In the genomic region with DNA sequence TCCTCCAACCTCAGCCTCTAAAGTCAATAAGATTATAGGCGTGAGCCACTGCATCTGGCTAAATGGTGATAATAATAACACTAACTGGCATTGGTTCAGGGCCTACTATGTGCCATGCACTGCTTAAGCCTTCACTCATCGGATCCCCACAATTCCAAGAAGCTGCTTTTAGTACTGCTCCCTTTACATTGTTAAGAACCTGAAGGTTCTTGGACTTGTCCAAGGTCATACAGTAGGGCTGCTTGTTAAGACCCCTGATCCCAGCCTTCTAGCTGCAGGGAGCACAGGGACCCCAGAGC, we compare ENCODE assay signal across 27 cellular contexts. TPM values are rescaled to one million over a fixed set of nuclear protein-coding genes. Genes with fewer than 3 reads are reported as not detected.
DNase-seq lines count a peak whose midpoint lies in the region; ATAC-seq and TF ChIP-seq lines count a peak whose summit lies in the region.
"Had no signal": no experiment of that assay in that cellular context is flagged by ENCODE, and none has a peak within 500 bp of the region (broad histone marks: within the 10 kb centered on the region; RNA-seq: fewer than 3 reads in every experiment).

No MANE protein-coding gene starts in this region.

- 64% methylated on average over 2 of the region's 2 CpGs for WGBS in liver

- DNase-seq in activated T-cell treated with anti-CD3 and anti-CD28 coated beads, Interleukin-2, amount 50 U/mL, for 72 hours: no peak
- no peak for DNase-seq in activated T-cell treated with anti-CD3 and anti-CD28 coated beads, Interleukin-2, amount 50 U/mL, for 48 hours
- DNase-seq in RWPE1 (ENCODE audit: low spot score) (no peak), NCI-H510A (lab: John Stamatoyannopoulos, UW) (no peak), GM13976 (ENCODE audit: low spot score) (no peak)
- no peak for DNase-seq in T-helper 2 cell treated with Interferon-gamma antibody and Interleukin-4, amounts not matched to agents 5 μg/mL and 100 μg/mL, for 36 hours (ENCODE audit: low spot score)
- DNase-seq: activated CD4-positive, alpha-beta T cell treated with anti-CD3 and anti-CD28 coated beads, Interleukin-2, amount 50 U/mL, for 1 hour; activated naive CD4-positive, alpha-beta T cell treated with anti-CD3 and anti-CD28 coated beads for 36 hours; effector memory CD4-positive, alpha-beta T cell; erythroblast; heart left ventricle; Karpas-422; kidney glomerular epithelial cell; mammary epithelial cell; NCI-H1694 treated with DMSO at 0.1 percent for 48 hours; NCI-H2171 treated with DMSO at 0.1 percent for 48 hours; NCI-H524 treated with DMSO at 0.1 percent for 48 hours; posterior cingulate gyrus; SIG-M5; stimulated activated naive CD4-positive, alpha-beta T cell; SW 1271 had no signal

- no peaks in the 10 kb centered on the region for H3K9me3 ChIP-seq in liver (ENCODE audit: control insufficient read depth in 4 of 4, low read length in 3 of 4)
- H3K9me3 ChIP-seq: HAP-1, heart left ventricle, thoracic aorta had no signal

- in situ Hi-C loops in GM13976 (cut with MboI; ENCODE audit: low sequenced_read_pairs, unreplicated experiment): no loop called here

- H3K4me3 ChIP-seq in liver (ENCODE audit: low read depth in 1 of 3, low read length in 3 of 3): no peak overlapping the region
- H3K4me3 ChIP-seq: coronary artery, HAP-1, heart left ventricle, thoracic aorta had no signal

- no peak for TF ChIP-seq RAD21 in liver (IDR thresholded peaks at IDR 0.05)

- H3K9me3 Mint-ChIP-seq in activated T-cell treated with anti-CD3 and anti-CD28 coated beads, Interleukin-2, amount 50 U/mL, for 72 hours: no peaks in the 10 kb centered on the region
- H3K9me3 Mint-ChIP-seq in T-helper 2 cell treated with Interferon-gamma antibody and Interleukin-4, amounts not matched to agents 5 μg/mL and 100 μg/mL, for 36 hours: no peaks in the 10 kb centered on the region
- H3K9me3 Mint-ChIP-seq: activated naive CD4-positive, alpha-beta T cell treated with anti-CD3 and anti-CD28 coated beads for 36 hours; activated T-helper 1 cell treated with anti-CD3 and anti-CD28 coated beads, Interleukin-12 subunit alpha, Interleukin-12 subunit beta, Interleukin-2, Interleukin-4 antibody, amounts not matched to agents 30 ng/mL and 10 ng/mL and 1 ng/mL, durations not matched to agents 14 hours and 24 hours and 36 hours had no signal

- POLR2A ChIA-PET in RWPE1 (lab: Yijun Ruan, JAX; ENCODE audit: low non-redundant PET): no interaction called here

- H3K27ac Mint-ChIP-seq in activated T-cell treated with anti-CD3 and anti-CD28 coated beads, Interleukin-2, amount 50 U/mL, for 72 hours: peak overlapping the region; percentile 42
- no peak overlapping the region for H3K27ac Mint-ChIP-seq in T-helper 2 cell treated with Interferon-gamma antibody and Interleukin-4, amounts not matched to agents 5 μg/mL and 100 μg/mL, for 36 hours
- H3K27ac Mint-ChIP-seq: activated naive CD4-positive, alpha-beta T cell treated with anti-CD3 and anti-CD28 coated beads for 36 hours; activated T-helper 1 cell treated with anti-CD3 and anti-CD28 coated beads, Interleukin-12 subunit alpha, Interleukin-12 subunit beta, Interleukin-2, Interleukin-4 antibody, amounts not matched to agents 30 ng/mL and 10 ng/mL and 1 ng/mL, durations not matched to agents 14 hours and 24 hours and 36 hours had no signal

- H3K4me3 Mint-ChIP-seq in activated T-cell treated with anti-CD3 and anti-CD28 coated beads, Interleukin-2, amount 50 U/mL, for 72 hours: no peak overlapping the region
- H3K4me3 Mint-ChIP-seq in T-helper 2 cell treated with Interferon-gamma antibody and Interleukin-4, amounts not matched to agents 5 μg/mL and 100 μg/mL, for 36 hours: no peak overlapping the region
- H3K4me3 Mint-ChIP-seq: activated naive CD4-positive, alpha-beta T cell treated with anti-CD3 and anti-CD28 coated beads for 36 hours; activated T-helper 1 cell treated with anti-CD3 and anti-CD28 coated beads, Interleukin-12 subunit alpha, Interleukin-12 subunit beta, Interleukin-2, Interleukin-4 antibody, amounts not matched to agents 30 ng/mL and 10 ng/mL and 1 ng/mL, durations not matched to agents 14 hours and 24 hours and 36 hours had no signal

- CTCF ChIA-PET in RWPE1 (lab: Yijun Ruan, JAX): no interaction called here

- ATAC-seq in activated T-cell treated with anti-CD3 and anti-CD28 coated beads, Interleukin-2, amount 50 U/mL, for 72 hours (replicated peaks in 1 of 2): no peak

- no peaks in the 10 kb centered on the region for H3K27me3 Mint-ChIP-seq in activated T-cell treated with anti-CD3 and anti-CD28 coated beads, Interleukin-2, amount 50 U/mL, for 72 hours (ENCODE audit: low read depth)
- no peaks in the 10 kb centered on the region for H3K27me3 Mint-ChIP-seq in T-helper 2 cell treated with Interferon-gamma antibody and Interleukin-4, amounts not matched to agents 5 μg/mL and 100 μg/mL, for 36 hours (ENCODE audit: low read depth)

- no peaks in the 10 kb centered on the region for H3K27me3 ChIP-seq in liver (ENCODE audit: control insufficient read depth in 4 of 4, insufficient read depth in 4 of 4, low read length in 3 of 4)
- H3K27me3 ChIP-seq: heart left ventricle had no signal

- peaks cover 4 to 24% of the 10 kb centered on the region in 2 donors for H3K36me3 Mint-ChIP-seq in activated T-cell treated with anti-CD3 and anti-CD28 coated beads, Interleukin-2, amount 50 U/mL, for 72 hours (ENCODE audit: insufficient read depth in 2 of 2)
- H3K36me3 Mint-ChIP-seq in T-helper 2 cell treated with Interferon-gamma antibody and Interleukin-4, amounts not matched to agents 5 μg/mL and 100 μg/mL, for 36 hours (ENCODE audit: low read depth): peaks cover 43% of the 10 kb centered on the region

- H3K27ac ChIP-seq in RWPE1 (peak overlapping the region; percentile 58), liver (ENCODE audit: low read depth in 1 of 2, low read length in 2 of 2) (peak overlapping the region; percentile 84 to 87), temporal lobe (ENCODE audit: low read depth, low read length) (peak overlapping the region; percentile 20)
- H3K27ac ChIP-seq: thoracic aorta had no signal

- H3K4me1 Mint-ChIP-seq in activated T-cell treated with anti-CD3 and anti-CD28 coated beads, Interleukin-2, amount 50 U/mL, for 72 hours (ENCODE audit: low read depth): peaks cover 80% of the 10 kb centered on the region
- peaks cover 53% of the 10 kb centered on the region for H3K4me1 Mint-ChIP-seq in T-helper 2 cell treated with Interferon-gamma antibody and Interleukin-4, amounts not matched to agents 5 μg/mL and 100 μg/mL, for 36 hours (ENCODE audit: low read depth)

- peaks cover 42 to 81% (median 62%) of the 10 kb centered on the region in 4 donors for H3K4me1 ChIP-seq in liver (ENCODE audit: control insufficient read depth in 4 of 4, insufficient read depth in 4 of 4, low read length in 3 of 4)

- TF ChIP-seq CTCF in RWPE1 (conservative IDR thresholded peaks at IDR 0.05; ENCODE audit: low read depth) (no peak), liver (IDR thresholded peaks at IDR 0.05; ENCODE audit: low read depth, low read length, missing input control) (no peak), GM13976 (IDR thresholded peaks at IDR 0.05; ENCODE audit: borderline replicate concordance, control extremely low read depth, extremely low read depth, insufficient read depth, missing control alignments) (no peak)

- no peaks in the 10 kb centered on the region for H3K36me3 ChIP-seq in liver (ENCODE audit: control insufficient read depth in 4 of 4, insufficient read depth in 3 of 4, low read depth in 1 of 4, low read length in 3 of 4)
- H3K36me3 ChIP-seq: thoracic aorta had no signal

- peak overlapping the region; percentile 35 to 46 for H3K9ac ChIP-seq in liver (ENCODE audit: low read depth in 1 of 2, low read length in 2 of 2)

TF ChIP-seq in liver, 16 proteins besides CTCF, POLR2A, EP300 and RAD21:
- TF ChIP-seq, protein P1, sequence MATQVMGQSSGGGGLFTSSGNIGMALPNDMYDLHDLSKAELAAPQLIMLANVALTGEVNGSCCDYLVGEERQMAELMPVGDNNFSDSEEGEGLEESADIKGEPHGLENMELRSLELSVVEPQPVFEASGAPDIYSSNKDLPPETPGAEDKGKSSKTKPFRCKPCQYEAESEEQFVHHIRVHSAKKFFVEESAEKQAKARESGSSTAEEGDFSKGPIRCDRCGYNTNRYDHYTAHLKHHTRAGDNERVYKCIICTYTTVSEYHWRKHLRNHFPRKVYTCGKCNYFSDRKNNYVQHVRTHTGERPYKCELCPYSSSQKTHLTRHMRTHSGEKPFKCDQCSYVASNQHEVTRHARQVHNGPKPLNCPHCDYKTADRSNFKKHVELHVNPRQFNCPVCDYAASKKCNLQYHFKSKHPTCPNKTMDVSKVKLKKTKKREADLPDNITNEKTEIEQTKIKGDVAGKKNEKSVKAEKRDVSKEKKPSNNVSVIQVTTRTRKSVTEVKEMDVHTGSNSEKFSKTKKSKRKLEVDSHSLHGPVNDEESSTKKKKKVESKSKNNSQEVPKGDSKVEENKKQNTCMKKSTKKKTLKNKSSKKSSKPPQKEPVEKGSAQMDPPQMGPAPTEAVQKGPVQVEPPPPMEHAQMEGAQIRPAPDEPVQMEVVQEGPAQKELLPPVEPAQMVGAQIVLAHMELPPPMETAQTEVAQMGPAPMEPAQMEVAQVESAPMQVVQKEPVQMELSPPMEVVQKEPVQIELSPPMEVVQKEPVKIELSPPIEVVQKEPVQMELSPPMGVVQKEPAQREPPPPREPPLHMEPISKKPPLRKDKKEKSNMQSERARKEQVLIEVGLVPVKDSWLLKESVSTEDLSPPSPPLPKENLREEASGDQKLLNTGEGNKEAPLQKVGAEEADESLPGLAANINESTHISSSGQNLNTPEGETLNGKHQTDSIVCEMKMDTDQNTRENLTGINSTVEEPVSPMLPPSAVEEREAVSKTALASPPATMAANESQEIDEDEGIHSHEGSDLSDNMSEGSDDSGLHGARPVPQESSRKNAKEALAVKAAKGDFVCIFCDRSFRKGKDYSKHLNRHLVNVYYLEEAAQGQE (IDR thresholded peaks at IDR 0.05): no peak
- peak; percentile 29 for TF ChIP-seq FOXA1 (IDR thresholded peaks at IDR 0.05)
TF ChIP-seq in liver: peak in this region for 1.

RNA-seq across cellular contexts. Expression of a gene that starts 6.6 kb away (rescaled TPM):
- 100 to 1,000 TPM; 192 to 209 TPM for total RNA-seq in activated T-cell treated with anti-CD3 and anti-CD28 coated beads, Interleukin-2, amount 50 U/mL, for 72 hours
- total RNA-seq in liver: 100 to 1,000 TPM in 1 of 2 donors, 10 to 100 TPM in 1; 66.8 to 133 TPM
- polyA plus RNA-seq in liver: 100 to 1,000 TPM in 1 of 2 donors, 10 to 100 TPM in 1; 74.0 to 127 TPM
- total RNA-seq in temporal lobe: 13.3 TPM

Comparison
In these comparisons a context has a peak if more than half of its experiments do, and no peak if none do; other contexts are left out.
1. H3K27ac ChIP-seq: peak in every context shown above with its lines; median percentile 86 in liver; 58 in RWPE1; 20 in temporal lobe.